In genomic region chr19:58544591-58545285, GRCh38 we compare ENCODE assay signal across 8 cellular contexts. TPM values are rescaled to one million over a fixed set of nuclear protein-coding genes. Genes with fewer than 3 reads are reported as not detected.
DNase-seq lines count a peak whose midpoint lies in the region; ATAC-seq, FAIRE-seq and TF ChIP-seq lines count a peak whose summit lies in the region.

No MANE protein-coding gene starts in this region.

- peaks cover 33% of the 10 kb centered on the region for H3K4me1 Mint-ChIP-seq in activated CD8-positive, alpha-beta memory T cell treated with anti-CD3 and anti-CD28 coated beads, Interleukin-2, amount 10 ng/mL, durations not matched to agents 7 days and 5 days
- H3K4me1 Mint-ChIP-seq in T-helper 1 cell treated with Interleukin-12 subunit alpha and Interleukin-12 subunit beta and Interleukin-4 antibody, amounts not matched to agents 30 μg/mL and 1 μg/mL, for 36 hours (ENCODE audit: low read depth), result peaks cover 28% of the 10 kb centered on the region
- peaks cover 21% of the 10 kb centered on the region for H3K4me1 Mint-ChIP-seq in type B pancreatic cell (ENCODE audit: unreplicated experiment)

- peaks cover 13% of the 10 kb centered on the region for H3K23me2 ChIP-seq in H1 (ENCODE audit: low read depth, low read length)

- H3K4me3 Mint-ChIP-seq in activated CD8-positive, alpha-beta memory T cell treated with anti-CD3 and anti-CD28 coated beads, Interleukin-2, amount 10 ng/mL, durations not matched to agents 7 days and 5 days, result peak overlapping the region; percentile 96
- peak overlapping the region; percentile 95 for H3K4me3 Mint-ChIP-seq in T-helper 1 cell treated with Interleukin-12 subunit alpha and Interleukin-12 subunit beta and Interleukin-4 antibody, amounts not matched to agents 30 μg/mL and 1 μg/mL, for 36 hours
- peak overlapping the region; percentile 93 for H3K4me3 Mint-ChIP-seq in type B pancreatic cell

- DNase-seq in activated CD8-positive, alpha-beta memory T cell treated with anti-CD3 and anti-CD28 coated beads, Interleukin-2, amount 10 ng/mL, durations not matched to agents 7 days and 5 days, result peak; percentile 60
- no peak for DNase-seq in activated CD8-positive, alpha-beta memory T cell treated with anti-CD3 and anti-CD28 coated beads for 24 hours
- DNase-seq in H1 (ENCODE audit: low read depth in 1 of 2, low spot score in 2 of 2) (no peak), type B pancreatic cell (ENCODE audit: extremely low spot score, unreplicated experiment) (no peak), cerebellar nuclear complex (lab: John Stamatoyannopoulos, UW) (no peak)

- no peak; a peak in 1 of 3 replicates for TF ChIP-seq EP300 in H1 (IDR thresholded peaks at IDR 0.05; ENCODE audit: borderline replicate concordance in 1 of 2, low read depth in 2 of 2, low read length in 2 of 2)

- no peak overlapping the region; the same call in 1 of the 2 replicates for H2BK5ac ChIP-seq in H1 (ENCODE audit: low read depth, low read length)

- peak overlapping the region; percentile 57 for H4K5ac ChIP-seq in H1 (ENCODE audit: insufficient read length, low read depth, low read length)

- H3K27ac Mint-ChIP-seq in activated CD8-positive, alpha-beta memory T cell treated with anti-CD3 and anti-CD28 coated beads, Interleukin-2, amount 10 ng/mL, durations not matched to agents 7 days and 5 days, result peak overlapping the region; percentile 94
- H3K27ac Mint-ChIP-seq in T-helper 1 cell treated with Interleukin-12 subunit alpha and Interleukin-12 subunit beta and Interleukin-4 antibody, amounts not matched to agents 30 μg/mL and 1 μg/mL, for 36 hours, result peak overlapping the region; percentile 90
- H3K27ac Mint-ChIP-seq in type B pancreatic cell, result peak overlapping the region; percentile 99

- peaks cover 28 to 49% of the 10 kb centered on the region in 2 experiments for H3K79me2 ChIP-seq in H1 (ENCODE audit: control insufficient read depth in 1 of 2, insufficient read depth in 2 of 2, low read length in 2 of 2)

- peak overlapping the region; percentile 92; the same call in 1 of the 2 replicates for H3K27ac ChIP-seq in H1 (ENCODE audit: low read depth, low read length)
- H3K27ac ChIP-seq in muscle layer of duodenum (ENCODE audit: low read length), result peak overlapping the region; percentile 6

- CTCF ChIA-PET in activated CD8-positive, alpha-beta memory T cell treated with anti-CD3 and anti-CD28 coated beads, Interleukin-2, amount 10 ng/mL, durations not matched to agents 7 days and 5 days (lab: Charles Lee), result interaction anchor here (1.0 to 3.2 kb wide), 6 partner anchors 8 to 37 kb away, joined by 3 to 36 read pairs (median 6); partner anchors contain the start of genes CHMP2A and ZBTB45
- CTCF ChIA-PET in H1 (lab: Charles Lee; ENCODE audit: partially characterized antibody), result interaction anchor here (1.3 to 3.6 kb wide), 4 partner anchors 9 to 36 kb away, joined by 5 to 21 read pairs (median 8); partner anchors contain the start of genes CHMP2A and ZBTB45

- peak; percentile 46 for ATAC-seq in activated CD8-positive, alpha-beta memory T cell treated with anti-CD3 and anti-CD28 coated beads, Interleukin-2, amount 10 ng/mL, durations not matched to agents 7 days and 5 days
- ATAC-seq in HG03039 (IDR thresholded peaks at IDR 0.05; ENCODE audit: unreplicated experiment), result peak; percentile 48

- H2BK120ac ChIP-seq in H1 (replicated peaks; ENCODE audit: low read depth, low read length), result no peak overlapping the region

- TF ChIP-seq POLR2A in H1 (IDR thresholded peaks at IDR 0.05; ENCODE audit: control extremely low read depth in 1 of 2, low read depth in 2 of 2, low read length in 2 of 2), result peak in 1 of 2 experiments; percentile 52; a peak in 1 of 3 replicates

- no peak overlapping the region for H2BK12ac ChIP-seq in H1 (ENCODE audit: low read depth, low read length)

- FAIRE-seq in H1 (lab: Jason Lieb, UNC), result no peak

- H3K27me3 ChIP-seq in H1 (replicated peaks in 1 of 4; ENCODE audit: control insufficient read depth in 3 of 4, extremely low read depth in 1 of 4, insufficient read depth in 3 of 4, low read length in 3 of 4) (peaks cover 0 to 18% (median 10%) of the 10 kb centered on the region in 4 experiments; a peak in 5 of 7 replicates), muscle layer of duodenum (ENCODE audit: low read depth, low read length) (no peaks in the 10 kb centered on the region)

- peak overlapping the region; percentile 97 for H3K56ac ChIP-seq in H1 (replicated peaks; ENCODE audit: insufficient read length, low read depth, low read length)

- no peak for TF ChIP-seq RAD21 in H1 (IDR thresholded peaks at IDR 0.05 in 1 of 2, conservative IDR thresholded peaks at IDR 0.05 in 1 of 2; ENCODE audit: low read depth in 2 of 2, low read length in 2 of 2)

- POLR2A ChIA-PET in H1 (lab: Charles Lee; ENCODE audit: partially characterized antibody), result interaction anchor here (1.0 to 13.8 kb wide), 14 partner anchors 9 to 165 kb away, joined by 3 to 650 read pairs (median 9); partner anchors contain the start of genes CHMP2A, MZF1, SLC27A5 and UBE2M

- H3K23ac ChIP-seq in H1 (ENCODE audit: insufficient read length), result no peak overlapping the region

- H3K4me2 ChIP-seq in H1 (ENCODE audit: insufficient read depth in 1 of 2, low read depth in 2 of 2, low read length in 2 of 2), result peak overlapping the region; percentile 92 to 98

- no peaks in the 10 kb centered on the region for H3K9me3 Mint-ChIP-seq in activated CD8-positive, alpha-beta memory T cell treated with anti-CD3 and anti-CD28 coated beads, Interleukin-2, amount 10 ng/mL, durations not matched to agents 7 days and 5 days (ENCODE audit: low read depth)
- H3K9me3 Mint-ChIP-seq in T-helper 1 cell treated with Interleukin-12 subunit alpha and Interleukin-12 subunit beta and Interleukin-4 antibody, amounts not matched to agents 30 μg/mL and 1 μg/mL, for 36 hours, result no peaks in the 10 kb centered on the region
- no peaks in the 10 kb centered on the region for H3K9me3 Mint-ChIP-seq in type B pancreatic cell

- TF ChIP-seq CTCF in H1 (IDR thresholded peaks at IDR 0.05; ENCODE audit: control extremely low read depth in 1 of 3, insufficient read depth in 1 of 3, low read depth in 1 of 3, low read length in 3 of 3) (no peak), type B pancreatic cell (conservative IDR thresholded peaks at IDR 0.05) (no peak)

- H3K79me1 ChIP-seq in H1 (ENCODE audit: low read depth, low read length), result peaks cover 13% of the 10 kb centered on the region

- H3K4me1 ChIP-seq in H1 (replicated peaks in 1 of 4; ENCODE audit: control insufficient read depth in 3 of 4, insufficient read depth in 4 of 4, low read length in 3 of 4), result peaks cover 3 to 10% (median 5%) of the 10 kb centered on the region in 4 experiments; a peak in 6 of 7 replicates
- H3K4me1 ChIP-seq in muscle layer of duodenum (ENCODE audit: control insufficient read depth in 1 of 2, insufficient read depth in 2 of 2, low read length in 2 of 2), result peaks cover 6 to 23% of the 10 kb centered on the region in 2 donors

- H2AFZ ChIP-seq in H1 (ENCODE audit: low read length), result no peak overlapping the region

- H2AK5ac ChIP-seq in H1 (ENCODE audit: low read depth, low read length), result no peak overlapping the region

- no peak overlapping the region for H2BK15ac ChIP-seq in H1 (ENCODE audit: low read length)

- no peaks in the 10 kb centered on the region for H3K9me3 ChIP-seq in H1 (ENCODE audit: insufficient read depth in 2 of 2, low read depth in 1 of 2, low read length in 1 of 2)
- H3K9me3 ChIP-seq in muscle layer of duodenum (ENCODE audit: control insufficient read depth in 1 of 2, low read length in 2 of 2), result no peaks in the 10 kb centered on the region

- peak overlapping the region; percentile 99 for H4K8ac ChIP-seq in H1 (ENCODE audit: extremely low read depth, insufficient read depth, low read length)

- H2BK20ac ChIP-seq in H1 (ENCODE audit: low read length), result no peak overlapping the region

- peak overlapping the region; percentile 89 to 100 (median 94) for H3K4me3 ChIP-seq in H1 (ENCODE audit: extremely low read depth in 1 of 4, insufficient read depth in 2 of 4, low read depth in 3 of 4, low read length in 4 of 4)
- peak overlapping the region; percentile 88 to 91 for H3K4me3 ChIP-seq in muscle layer of duodenum (ENCODE audit: low read depth in 1 of 2, low read length in 2 of 2)

- H3K9ac ChIP-seq in H1 (replicated peaks in 1 of 4; ENCODE audit: extremely low read depth in 1 of 4, low read depth in 3 of 4, low read length in 3 of 4), result peak overlapping the region; percentile 92 to 100 (median 95)

- H4K91ac ChIP-seq in H1 (replicated peaks; ENCODE audit: insufficient read length, low read length), result peak overlapping the region; percentile 97

- 2% methylated on average over 38 of the region's 92 CpGs; no CpG with 5 or more reads in 1 of the 2 experiments for WGBS in H1 (ENCODE audit: extremely low coverage in 1 of 2, insufficient coverage in 1 of 2, insufficient read length in 1 of 2, insufficient replicate concordance in 2 of 2, low coverage in 1 of 2, low lambda C conversion rate in 2 of 2, missing lambda C conversion rate in 1 of 2), 2 experiments

- H3K14ac ChIP-seq in H1 (ENCODE audit: insufficient read length), result no peak overlapping the region

- peaks cover 38% of the 10 kb centered on the region for H3K36me3 Mint-ChIP-seq in activated CD8-positive, alpha-beta memory T cell treated with anti-CD3 and anti-CD28 coated beads, Interleukin-2, amount 10 ng/mL, durations not matched to agents 7 days and 5 days
- peaks cover 38% of the 10 kb centered on the region for H3K36me3 Mint-ChIP-seq in T-helper 1 cell treated with Interleukin-12 subunit alpha and Interleukin-12 subunit beta and Interleukin-4 antibody, amounts not matched to agents 30 μg/mL and 1 μg/mL, for 36 hours (ENCODE audit: low read depth)
- peaks cover 19% of the 10 kb centered on the region for H3K36me3 Mint-ChIP-seq in type B pancreatic cell

- peaks cover 3% of the 10 kb centered on the region for H3K27me3 Mint-ChIP-seq in activated CD8-positive, alpha-beta memory T cell treated with anti-CD3 and anti-CD28 coated beads, Interleukin-2, amount 10 ng/mL, durations not matched to agents 7 days and 5 days
- H3K27me3 Mint-ChIP-seq in T-helper 1 cell treated with Interleukin-12 subunit alpha and Interleukin-12 subunit beta and Interleukin-4 antibody, amounts not matched to agents 30 μg/mL and 1 μg/mL, for 36 hours (ENCODE audit: low read depth), result peaks cover 3% of the 10 kb centered on the region
- H3K27me3 Mint-ChIP-seq in type B pancreatic cell, result peaks cover 14% of the 10 kb centered on the region

- H3K36me3 ChIP-seq in H1 (ENCODE audit: control insufficient read depth in 2 of 4, insufficient read depth in 4 of 4, low read length in 3 of 4), result peaks cover 28 to 46% (median 37%) of the 10 kb centered on the region in 4 experiments
- H3K36me3 ChIP-seq in muscle layer of duodenum (ENCODE audit: control insufficient read depth in 1 of 2, insufficient read depth in 2 of 2, low read length in 2 of 2), result peaks cover 26 to 31% of the 10 kb centered on the region in 2 donors

- H3K18ac ChIP-seq in H1 (ENCODE audit: extremely low read depth, low read length), result peak overlapping the region; percentile 99

- H4K20me1 ChIP-seq in H1 (replicated peaks in 1 of 2; ENCODE audit: control insufficient read depth in 1 of 2, insufficient read depth in 2 of 2, low read length in 2 of 2), result peaks cover 39 to 48% of the 10 kb centered on the region in 2 experiments

- H3K4ac ChIP-seq in H1 (replicated peaks; ENCODE audit: insufficient read length, low read depth, low read length), result peak overlapping the region; percentile 38

RNA-seq across cellular contexts. Expression of gene TRIM28, which starts 0.9 kb away (rescaled TPM):
- total RNA-seq in activated CD8-positive, alpha-beta memory T cell treated with anti-CD3 and anti-CD28 coated beads, Interleukin-2, amount 10 ng/mL, durations not matched to agents 7 days and 5 days, result 100 to 1,000 TPM; 488 to 571 TPM
- 1,398 and 1,433 TPM in 2 replicates for total RNA-seq in H1 (2021; fragmentation: NEBNext Ultra II Directional; extraction: Animal tissue kit (Norgen Biotek cat#: 25700))
- polyA plus RNA-seq in H1 (2011; rRNA removed), result 1,442 and 2,243 TPM in 2 replicates
- 1,009 TPM for polyA plus RNA-seq in H1 (2011; cell fraction: cytosol; rRNA removed)
- 3,768 TPM for polyA plus RNA-seq in H1 (2011; cell fraction: nucleus; rRNA removed)
- 1,824 to 2,237 TPM (median 2,041 TPM) in 4 replicates for polyA plus RNA-seq in H1 (2012, experiment 1 of 2)
- polyA plus RNA-seq in H1 (2012, experiment 2 of 2), result 2,033 TPM
- polyA plus RNA-seq in H1 (2013, experiment 1 of 2), result 913 TPM
- 805 TPM for polyA plus RNA-seq in H1 (2013, experiment 2 of 2)
- polyA minus RNA-seq in H1 (2011; rRNA and poly(A)+ RNA removed), result 3,393 and 4,202 TPM in 2 replicates
- polyA minus RNA-seq in H1 (2011; cell fraction: cytosol; rRNA and poly(A)+ RNA removed), result 1,842 TPM
- 1,128 TPM for polyA minus RNA-seq in H1 (2011; cell fraction: nucleus; rRNA and poly(A)+ RNA removed)
- total RNA-seq in type B pancreatic cell (ENCODE audit: low replicate concordance), result 401 and 679 TPM in 2 replicates

RNA-seq across cellular contexts. Expression of gene CHMP2A, which starts 10.2 kb away (rescaled TPM):
- 100 to 1,000 TPM in 1 of 2 experiments, 10 to 100 TPM in 1; 96.4 to 108 TPM for total RNA-seq in activated CD8-positive, alpha-beta memory T cell treated with anti-CD3 and anti-CD28 coated beads, Interleukin-2, amount 10 ng/mL, durations not matched to agents 7 days and 5 days
- total RNA-seq in H1 (2021; fragmentation: NEBNext Ultra II Directional; extraction: Animal tissue kit (Norgen Biotek cat#: 25700)), result 70.0 and 75.8 TPM in 2 replicates
- polyA plus RNA-seq in H1 (2011; rRNA removed), result 115 and 132 TPM in 2 replicates
- polyA plus RNA-seq in H1 (2011; cell fraction: cytosol; rRNA removed), result 180 TPM
- polyA plus RNA-seq in H1 (2011; cell fraction: nucleus; rRNA removed), result 98.9 TPM
- 105 to 150 TPM (median 138 TPM) in 4 replicates for polyA plus RNA-seq in H1 (2012, experiment 1 of 2)
- polyA plus RNA-seq in H1 (2012, experiment 2 of 2), result 99.5 TPM
- polyA plus RNA-seq in H1 (2013, experiment 1 of 2), result 83.2 TPM
- 87.1 TPM for polyA plus RNA-seq in H1 (2013, experiment 2 of 2)
- polyA minus RNA-seq in H1 (2011; rRNA and poly(A)+ RNA removed), result 83.8 and 85.2 TPM in 2 replicates
- 70.9 TPM for polyA minus RNA-seq in H1 (2011; cell fraction: cytosol; rRNA and poly(A)+ RNA removed)
- 34.6 TPM for polyA minus RNA-seq in H1 (2011; cell fraction: nucleus; rRNA and poly(A)+ RNA removed)
- 86.5 and 97.7 TPM in 2 replicates for total RNA-seq in type B pancreatic cell (ENCODE audit: low replicate concordance)

RNA-seq across cellular contexts. Expression of gene UBE2M, which starts 13.7 kb away (rescaled TPM):
- total RNA-seq in activated CD8-positive, alpha-beta memory T cell treated with anti-CD3 and anti-CD28 coated beads, Interleukin-2, amount 10 ng/mL, durations not matched to agents 7 days and 5 days, result 100 to 1,000 TPM in 1 of 2 experiments, 10 to 100 TPM in 1; 87.6 to 109 TPM
- 114 and 119 TPM in 2 replicates for total RNA-seq in H1 (2021; fragmentation: NEBNext Ultra II Directional; extraction: Animal tissue kit (Norgen Biotek cat#: 25700))
- 91.8 and 93.8 TPM in 2 replicates for polyA plus RNA-seq in H1 (2011; rRNA removed)
- 82.4 TPM for polyA plus RNA-seq in H1 (2011; cell fraction: cytosol; rRNA removed)
- 91.5 TPM for polyA plus RNA-seq in H1 (2011; cell fraction: nucleus; rRNA removed)
- 95.9 to 118 TPM (median 107 TPM) in 4 replicates for polyA plus RNA-seq in H1 (2012, experiment 1 of 2)
- polyA plus RNA-seq in H1 (2012, experiment 2 of 2), result 85.0 TPM
- polyA plus RNA-seq in H1 (2013, experiment 1 of 2), result 86.6 TPM
- polyA plus RNA-seq in H1 (2013, experiment 2 of 2), result 85.7 TPM
- polyA minus RNA-seq in H1 (2011; rRNA and poly(A)+ RNA removed), result 67.7 and 82.2 TPM in 2 replicates
- polyA minus RNA-seq in H1 (2011; cell fraction: cytosol; rRNA and poly(A)+ RNA removed), result 50.6 TPM
- 69.7 TPM for polyA minus RNA-seq in H1 (2011; cell fraction: nucleus; rRNA and poly(A)+ RNA removed)
- total RNA-seq in type B pancreatic cell (ENCODE audit: low replicate concordance), result 78.0 and 81.9 TPM in 2 replicates

RNA-seq across cellular contexts. Expression of gene ZBTB45, which starts 25.1 kb away (rescaled TPM):
- total RNA-seq in activated CD8-positive, alpha-beta memory T cell treated with anti-CD3 and anti-CD28 coated beads, Interleukin-2, amount 10 ng/mL, durations not matched to agents 7 days and 5 days, result 10 to 100 TPM; 15.1 to 16.9 TPM
- total RNA-seq in H1 (2021; fragmentation: NEBNext Ultra II Directional; extraction: Animal tissue kit (Norgen Biotek cat#: 25700)), result 16.9 and 17.3 TPM in 2 replicates
- polyA plus RNA-seq in H1 (2011; rRNA removed), result 17.2 and 31.4 TPM in 2 replicates
- 10.8 TPM for polyA plus RNA-seq in H1 (2011; cell fraction: cytosol; rRNA removed)
- polyA plus RNA-seq in H1 (2011; cell fraction: nucleus; rRNA removed), result 18.7 TPM
- polyA plus RNA-seq in H1 (2012, experiment 1 of 2), result 8.9 to 18.6 TPM (median 17.5 TPM) in 4 replicates
- polyA plus RNA-seq in H1 (2012, experiment 2 of 2), result 13.2 TPM
- polyA plus RNA-seq in H1 (2013, experiment 1 of 2), result 12.5 TPM
- 13.1 TPM for polyA plus RNA-seq in H1 (2013, experiment 2 of 2)
- polyA minus RNA-seq in H1 (2011; rRNA and poly(A)+ RNA removed), result 5.0 and 5.1 TPM in 2 replicates
- polyA minus RNA-seq in H1 (2011; cell fraction: cytosol; rRNA and poly(A)+ RNA removed), result 10.1 TPM
- 18.1 TPM for polyA minus RNA-seq in H1 (2011; cell fraction: nucleus; rRNA and poly(A)+ RNA removed)
- 18.6 and 20.2 TPM in 2 replicates for total RNA-seq in type B pancreatic cell (ENCODE audit: low replicate concordance)

RNA-seq across cellular contexts. Expression of gene MZF1, which starts 28.4 kb away (rescaled TPM):
- total RNA-seq in activated CD8-positive, alpha-beta memory T cell treated with anti-CD3 and anti-CD28 coated beads, Interleukin-2, amount 10 ng/mL, durations not matched to agents 7 days and 5 days, result 10 to 100 TPM; 18.1 to 19.5 TPM
- total RNA-seq in H1 (2021; fragmentation: NEBNext Ultra II Directional; extraction: Animal tissue kit (Norgen Biotek cat#: 25700)), result 15.2 and 15.5 TPM in 2 replicates
- polyA plus RNA-seq in H1 (2011; rRNA removed), result 25.0 and 38.0 TPM in 2 replicates
- polyA plus RNA-seq in H1 (2011; cell fraction: cytosol; rRNA removed), result 32.4 TPM
- 116 TPM for polyA plus RNA-seq in H1 (2011; cell fraction: nucleus; rRNA removed)
- 14.1 to 20.3 TPM (median 17.2 TPM) in 4 replicates for polyA plus RNA-seq in H1 (2012, experiment 1 of 2)
- 11.9 TPM for polyA plus RNA-seq in H1 (2012, experiment 2 of 2)
- polyA plus RNA-seq in H1 (2013, experiment 1 of 2), result 12.7 TPM
- 9.5 TPM for polyA plus RNA-seq in H1 (2013, experiment 2 of 2)
- 10.4 and 16.7 TPM in 2 replicates for polyA minus RNA-seq in H1 (2011; rRNA and poly(A)+ RNA removed)
- polyA minus RNA-seq in H1 (2011; cell fraction: cytosol; rRNA and poly(A)+ RNA removed), result 14.9 TPM
- 23.9 TPM for polyA minus RNA-seq in H1 (2011; cell fraction: nucleus; rRNA and poly(A)+ RNA removed)
- 22.9 and 30.0 TPM in 2 replicates for total RNA-seq in type B pancreatic cell (ENCODE audit: low replicate concordance)
